Comparison of ENCODE assay signal across 29 cellular contexts in the genomic region with DNA sequence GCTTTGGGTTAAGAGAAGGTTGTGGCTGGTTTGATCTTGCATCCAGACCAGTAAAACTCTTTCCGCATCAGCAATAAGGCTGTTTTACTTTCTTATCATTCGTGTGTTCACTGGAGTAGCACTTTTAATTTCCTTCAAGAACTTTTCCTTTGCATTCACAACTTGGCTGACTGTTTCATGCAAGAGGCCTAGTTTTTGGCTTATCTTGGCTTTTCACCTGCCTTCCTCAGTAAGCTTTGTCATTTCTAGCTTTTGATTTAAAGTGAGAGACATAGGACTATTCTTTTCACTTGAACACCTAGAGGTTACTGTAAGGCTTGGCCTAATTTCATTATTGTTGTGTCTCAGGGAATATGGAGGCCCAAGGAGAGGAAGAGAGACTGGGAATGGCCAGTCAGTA.
"Had no signal": no experiment of that assay in that cellular context is flagged by ENCODE, and none has a peak within 500 bp of the region (broad histone marks: within the 10 kb centered on the region; RNA-seq: fewer than 3 reads in every experiment).

No MANE protein-coding gene starts in this region.

- DNase-seq: activated CD4-positive, alpha-beta T cell treated with anti-CD3 and anti-CD28 coated beads, Interleukin-2, amount 10 ng/mL, durations not matched to agents 24 days and 14 days; activated CD4-positive, alpha-beta T cell treated with anti-CD3 and anti-CD28 coated beads, Interleukin-2, amount 50 U/mL, for 4 hours; activated CD8-positive, alpha-beta T cell treated with anti-CD3 and anti-CD28 coated beads for 36 hours; activated effector memory CD4-positive, alpha-beta T cell treated with anti-CD3 and anti-CD28 coated beads, Interleukin-2, amount 50 U/mL, for 16 hours; activated naive CD4-positive, alpha-beta T cell; activated naive CD4-positive, alpha-beta T cell treated with anti-CD3 and anti-CD28 coated beads, Interleukin-2, amount 50 U/mL, for 16 hours; activated naive CD8-positive, alpha-beta T cell treated with anti-CD3 and anti-CD28 coated beads for 36 hours; activated T-cell treated with anti-CD3 and anti-CD28 coated beads, Interleukin-2, amount 50 U/mL, for 1 hour; activated T-cell treated with anti-CD3 and anti-CD28 coated beads, Interleukin-2, amount 50 U/mL, for 72 hours; amniotic stem cell; aorta; brain microvascular endothelial cell; central memory CD4-positive, alpha-beta T cell; MG63; NCI-H1048; NCI-H1105 treated with DMSO at 0.1 percent for 48 hours; NCI-H1436; NCI-H1694; NCI-H1930; NCI-H510A; NCI-H526; NCI-H748 treated with DMSO at 0.1 percent for 48 hours; NK-92 treated with Interleukin-12 subunit alpha and Interleukin-12 subunit beta, amount 100 ng/mL, for 24 hours; SHP77; SJCRH30; T1000; WERI-Rb-1 had no signal

- H3K4me3 Mint-ChIP-seq: activated CD4-positive, alpha-beta T cell treated with anti-CD3 and anti-CD28 coated beads, Interleukin-2, amount 10 ng/mL, durations not matched to agents 24 days and 14 days; activated CD8-positive, alpha-beta T cell treated with anti-CD3 and anti-CD28 coated beads for 36 hours; activated naive CD8-positive, alpha-beta T cell treated with anti-CD3 and anti-CD28 coated beads for 36 hours; activated T-cell treated with anti-CD3 and anti-CD28 coated beads, Interleukin-2, amount 50 U/mL, for 72 hours; activated T-helper 17 cell treated with anti-CD3 and anti-CD28 coated beads, Interleukin-2, amount 50 U/mL, for 72 hours had no signal

- H3K4me3 ChIP-seq: MG63, SJCRH30, SK-N-MC had no signal

- H3K27ac ChIP-seq: brain microvascular endothelial cell, SJCRH30, SK-N-MC, WERI-Rb-1 had no signal

- H3K4me1 ChIP-seq: SJCRH30 had no signal

- H3K9me3 Mint-ChIP-seq: activated CD4-positive, alpha-beta T cell treated with anti-CD3 and anti-CD28 coated beads, Interleukin-2, amount 10 ng/mL, durations not matched to agents 24 days and 14 days; activated CD8-positive, alpha-beta T cell treated with anti-CD3 and anti-CD28 coated beads for 36 hours; activated T-cell treated with anti-CD3 and anti-CD28 coated beads, Interleukin-2, amount 50 U/mL, for 72 hours; activated T-helper 17 cell treated with anti-CD3 and anti-CD28 coated beads, Interleukin-2, amount 50 U/mL, for 72 hours had no signal

- H3K27me3 ChIP-seq: brain microvascular endothelial cell, MG63, SJCRH30 had no signal

- H3K9me3 ChIP-seq: MG63, SJCRH30 had no signal

- H3K27me3 Mint-ChIP-seq: activated CD4-positive, alpha-beta T cell treated with anti-CD3 and anti-CD28 coated beads, Interleukin-2, amount 10 ng/mL, durations not matched to agents 24 days and 14 days; activated CD8-positive, alpha-beta T cell treated with anti-CD3 and anti-CD28 coated beads for 36 hours; activated naive CD8-positive, alpha-beta T cell treated with anti-CD3 and anti-CD28 coated beads for 36 hours; activated T-helper 17 cell treated with anti-CD3 and anti-CD28 coated beads, Interleukin-2, amount 50 U/mL, for 72 hours had no signal

- H3K4me1 Mint-ChIP-seq: activated CD4-positive, alpha-beta T cell treated with anti-CD3 and anti-CD28 coated beads, Interleukin-2, amount 10 ng/mL, durations not matched to agents 24 days and 14 days; activated naive CD8-positive, alpha-beta T cell treated with anti-CD3 and anti-CD28 coated beads for 36 hours had no signal

- H3K27ac Mint-ChIP-seq: activated CD4-positive, alpha-beta T cell treated with anti-CD3 and anti-CD28 coated beads, Interleukin-2, amount 10 ng/mL, durations not matched to agents 24 days and 14 days; activated CD8-positive, alpha-beta T cell treated with anti-CD3 and anti-CD28 coated beads for 36 hours; activated naive CD8-positive, alpha-beta T cell treated with anti-CD3 and anti-CD28 coated beads for 36 hours; activated T-cell treated with anti-CD3 and anti-CD28 coated beads, Interleukin-2, amount 50 U/mL, for 72 hours; activated T-helper 17 cell treated with anti-CD3 and anti-CD28 coated beads, Interleukin-2, amount 50 U/mL, for 72 hours had no signal

- ATAC-seq: activated CD8-positive, alpha-beta T cell treated with anti-CD3 and anti-CD28 coated beads for 36 hours; activated T-cell treated with anti-CD3 and anti-CD28 coated beads, Interleukin-2, amount 50 U/mL, for 72 hours; activated T-helper 17 cell treated with anti-CD3 and anti-CD28 coated beads, Interleukin-2, amount 50 U/mL, for 72 hours had no signal

- H3K36me3 ChIP-seq: brain microvascular endothelial cell, MG63, SJCRH30, WERI-Rb-1 had no signal
